Comparison of ENCODE assay signal across 1 cellular context in genomic region chr2:11746807-11747459, GRCh38.
TF ChIP-seq lines count a peak whose summit lies in the region.

No MANE protein-coding gene starts in this region.

TF ChIP-seq in H1, 55 proteins besides CTCF, POLR2A, EP300 and RAD21 (continued from another document):
- TF ChIP-seq CEBPB (IDR thresholded peaks at IDR 0.05; ENCODE audit: low read depth, low read length) (no peak), TAF7 (optimal IDR thresholded peaks at IDR 0.05; ENCODE audit: borderline replicate concordance, low read depth, low read length) (no peak), NANOG (IDR thresholded peaks at IDR 0.05; ENCODE audit: insufficient read depth, low read depth, low read length, poor library complexity, severe bottlenecking) (no peak), HDAC6 (IDR thresholded peaks at IDR 0.05; ENCODE audit: low read depth, low read length) (no peak), TEAD4 (IDR thresholded peaks at IDR 0.05; ENCODE audit: low read depth, low read length) (0 out of 2 replicates have a peak, but pooled peaks have one; percentile 44), JUN (IDR thresholded peaks at IDR 0.05; ENCODE audit: low read depth, low read length) (no peak), POLR2AphosphoS5 (IDR thresholded peaks at IDR 0.05; ENCODE audit: low read depth, low read length) (no peak), SRF (IDR thresholded peaks at IDR 0.05; ENCODE audit: low read depth, low read length) (no peak), CBX8 (IDR thresholded peaks at IDR 0.05; ENCODE audit: borderline replicate concordance, low read depth, low read length) (no peak), CTBP2 (IDR thresholded peaks at IDR 0.05; ENCODE audit: borderline replicate concordance, insufficient read depth, insufficient read length, low read length) (no peak), GTF2F1 (IDR thresholded peaks at IDR 0.05; ENCODE audit: borderline replicate concordance, low read depth, low read length) (no peak), E2F6 (IDR thresholded peaks at IDR 0.05) (no peak), TAF1 (IDR thresholded peaks at IDR 0.05; ENCODE audit: low read depth, low read length) (0 out of 2 replicates have a peak, but pooled peaks have one; percentile 33), NRF1 (IDR thresholded peaks at IDR 0.05; ENCODE audit: low read depth, low read length) (no peak), KDM5A (IDR thresholded peaks at IDR 0.05; ENCODE audit: low read length) (no peak), KDM4A (IDR thresholded peaks at IDR 0.05; ENCODE audit: low read depth, low read length, severe bottlenecking) (peak; percentile 31), JUND (IDR thresholded peaks at IDR 0.05; ENCODE audit: low read length) (no peak), TBP (IDR thresholded peaks at IDR 0.05; ENCODE audit: low read depth, low read length) (no peak), MAFK (IDR thresholded peaks at IDR 0.05; ENCODE audit: low read depth, low read length) (no peak), RBBP5 (IDR thresholded peaks at IDR 0.05; ENCODE audit: borderline replicate concordance, low read depth, low read length) (peak; percentile 38; the same call in 1 of the 2 replicates), BACH1 (IDR thresholded peaks at IDR 0.05; ENCODE audit: low read length) (no peak), TCF12 (IDR thresholded peaks at IDR 0.05; ENCODE audit: low read depth, low read length) (no peak), ASH2L (IDR thresholded peaks at IDR 0.05; ENCODE audit: low read length) (peak; percentile 29), YY1 (IDR thresholded peaks at IDR 0.05; ENCODE audit: low read depth, low read length) (no peak), SIN3A (conservative IDR thresholded peaks at IDR 0.05 in 1 of 2, IDR thresholded peaks at IDR 0.05 in 1 of 2; ENCODE audit: low read depth in 1 of 2, low read length in 2 of 2) (peak in 1 of 2 experiments; percentile 23; a peak in 2 of 4 replicates), KDM1A (IDR thresholded peaks at IDR 0.05; ENCODE audit: borderline replicate concordance, low read length) (no peak), BCL11A (IDR thresholded peaks at IDR 0.05; ENCODE audit: low read depth in 2 of 2, low read length in 2 of 2) (no peak), SP1 (IDR thresholded peaks at IDR 0.05; ENCODE audit: low read depth, low read length) (no peak)
- TF ChIP-seq, protein P1, sequence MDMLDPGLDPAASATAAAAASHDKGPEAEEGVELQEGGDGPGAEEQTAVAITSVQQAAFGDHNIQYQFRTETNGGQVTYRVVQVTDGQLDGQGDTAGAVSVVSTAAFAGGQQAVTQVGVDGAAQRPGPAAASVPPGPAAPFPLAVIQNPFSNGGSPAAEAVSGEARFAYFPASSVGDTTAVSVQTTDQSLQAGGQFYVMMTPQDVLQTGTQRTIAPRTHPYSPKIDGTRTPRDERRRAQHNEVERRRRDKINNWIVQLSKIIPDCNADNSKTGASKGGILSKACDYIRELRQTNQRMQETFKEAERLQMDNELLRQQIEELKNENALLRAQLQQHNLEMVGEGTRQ (IDR thresholded peaks at IDR 0.05; ENCODE audit: low read length): no peak
- TF ChIP-seq, protein P2, sequence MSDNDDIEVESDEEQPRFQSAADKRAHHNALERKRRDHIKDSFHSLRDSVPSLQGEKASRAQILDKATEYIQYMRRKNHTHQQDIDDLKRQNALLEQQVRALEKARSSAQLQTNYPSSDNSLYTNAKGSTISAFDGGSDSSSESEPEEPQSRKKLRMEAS (IDR thresholded peaks at IDR 0.05): peak; percentile 5; the same call in 1 of the 2 replicates
- TF ChIP-seq, protein P3, sequence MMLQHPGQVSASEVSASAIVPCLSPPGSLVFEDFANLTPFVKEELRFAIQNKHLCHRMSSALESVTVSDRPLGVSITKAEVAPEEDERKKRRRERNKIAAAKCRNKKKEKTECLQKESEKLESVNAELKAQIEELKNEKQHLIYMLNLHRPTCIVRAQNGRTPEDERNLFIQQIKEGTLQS (IDR thresholded peaks at IDR 0.05; ENCODE audit: insufficient read depth, low read depth, low read length): no peak
